In genomic region chr6:165729307-165729936, GRCh38 we compare ENCODE assay signal across 9 cellular contexts.
A peak's percentile ranks its signal among the peaks of the same experiment; 100 is the strongest.
DNase-seq lines count a peak whose midpoint lies in the region; ATAC-seq, FAIRE-seq and TF ChIP-seq lines count a peak whose summit lies in the region.
"Had no signal": no experiment of that assay in that cellular context is flagged by ENCODE, and none has a peak within 500 bp of the region (broad histone marks: within the 10 kb centered on the region; RNA-seq: fewer than 3 reads in every experiment).

No MANE protein-coding gene starts in this region.

- POLR2A ChIA-PET in GM12878 (lab: Charles Lee): no interaction called here

- TF ChIP-seq EP300 in GM12878 (IDR thresholded peaks at IDR 0.05; ENCODE audit: borderline replicate concordance in 1 of 2, control insufficient read depth in 1 of 2, low read depth in 2 of 2, low read length in 2 of 2): no peak

- ATAC-seq in GM18907 (IDR thresholded peaks at IDR 0.05; ENCODE audit: unreplicated experiment) (peak; percentile 36), GM12878 (peak; percentile 67), lung (ENCODE audit: insufficient read depth, low FRiP score) (peak; percentile 79)

- H3K79me2 ChIP-seq in GM12878 (ENCODE audit: control insufficient read depth, insufficient read depth, low read length): no peaks in the 10 kb centered on the region

- DNase-seq in COLO668 (lab: John Stamatoyannopoulos, UW; ENCODE audit: unreplicated experiment) (peak; percentile 29), LoVo (ENCODE audit: low spot score) (peak; percentile 8), GM12878 (ENCODE audit: low read depth, low spot score) (no peak), lung (ENCODE audit: low spot score) (peak; percentile 43), caudate nucleus (lab: John Stamatoyannopoulos, UW) (no peak), NCI-H2227 treated with DMSO at 0.1 percent for 48 hours (lab: John Stamatoyannopoulos, UW) (no peak), GDM1 (lab: John Stamatoyannopoulos, UW) (no peak)

- no peak for TF ChIP-seq POLR2A in GM12878 (IDR thresholded peaks at IDR 0.05; ENCODE audit: low read depth, low read length)

- RAD21 ChIA-PET in GM12878 (lab: Charles Lee; ENCODE audit: unreplicated experiment): interaction anchor here (0.7 to 2.5 kb wide), 7 partner anchors 10 to 289 kb away, joined by 3 to 14 read pairs (median 3); no protein-coding TSS in a partner anchor

- H2AFZ ChIP-seq in GM12878 (ENCODE audit: control insufficient read depth, low read depth, low read length): no peak overlapping the region

- H4K20me1 ChIP-seq in GM12878 (ENCODE audit: control insufficient read depth, insufficient read depth): no peaks in the 10 kb centered on the region

- TF ChIP-seq CTCF in GM12878 (IDR thresholded peaks at IDR 0.05 in 2 of 3, conservative IDR thresholded peaks at IDR 0.05 in 1 of 3; ENCODE audit: control insufficient read depth in 2 of 3, extremely low read depth in 1 of 3, insufficient read depth in 1 of 3, low read depth in 3 of 3, low read length in 3 of 3) (peak; percentile 63 to 67 (median 66)), lung (IDR thresholded peaks at IDR 0.05; ENCODE audit: control extremely low read depth, extremely low read depth) (peak; percentile 54)

- WGBS in GM12878 (ENCODE audit: insufficient coverage, insufficient replicate concordance, low lambda C conversion rate, missing lambda C conversion rate): 0% methylated on average over 1 of the region's 1 CpG
- WGBS in lung, 2 donors: 4% methylated on average over 1 of the region's 1 CpG

- TF ChIP-seq RAD21 in GM12878 (IDR thresholded peaks at IDR 0.05; ENCODE audit: insufficient read depth, low read depth, low read length): peak; percentile 45

- no TSS peak for BruUV-seq in GM12878 (replicated peaks; lab: Mats Ljungman, UMichigan)

- H3K27ac ChIP-seq in GM12878 (ENCODE audit: control insufficient read depth, insufficient read depth) (no peak overlapping the region), lung (ENCODE audit: low read depth in 1 of 2, low read length in 1 of 2) (no peak overlapping the region), caudate nucleus (ENCODE audit: low read depth, low read length) (no peak overlapping the region)
- H3K27ac ChIP-seq: SJSA1 had no signal

- H3K27me3 ChIP-seq in GM12878 (replicated peaks in 1 of 2; ENCODE audit: control insufficient read depth in 2 of 2, insufficient read depth in 2 of 2, low read length in 1 of 2) (no peaks in the 10 kb centered on the region), lung (ENCODE audit: control insufficient read depth, insufficient read depth) (no peaks in the 10 kb centered on the region)
- H3K27me3 ChIP-seq: SJSA1 had no signal

- H3K36me3 ChIP-seq in GM12878 (ENCODE audit: control insufficient read depth in 2 of 2, insufficient read depth in 2 of 2, low read length in 1 of 2) (no peaks in the 10 kb centered on the region), lung (ENCODE audit: control insufficient read depth in 2 of 2, insufficient read depth in 2 of 2, low read length in 2 of 2) (no peaks in the 10 kb centered on the region)
- H3K36me3 ChIP-seq: SJSA1 had no signal

- no peak overlapping the region for H3K4me2 ChIP-seq in GM12878 (ENCODE audit: control insufficient read depth, insufficient read depth)

- FAIRE-seq in GM12878 (lab: Jason Lieb, UNC): no peak

- no peaks in the 10 kb centered on the region for H3K9me3 ChIP-seq in GM12878 (replicated peaks; ENCODE audit: control insufficient read depth, insufficient read depth, low read length)
- H3K9me3 ChIP-seq in lung (ENCODE audit: control insufficient read depth in 2 of 2, insufficient read depth in 1 of 2, low read length in 1 of 2): peaks cover 0 to 3% of the 10 kb centered on the region in 2 donors
- H3K9me3 ChIP-seq: SJSA1 had no signal

- H3K4me3 ChIP-seq in GM12878 (no peak overlapping the region), lung (no peak overlapping the region)
- H3K4me3 ChIP-seq: SJSA1 had no signal

- SMC1A ChIA-PET in GM12878 (lab: Charles Lee; ENCODE audit: uncharacterized antibody, unreplicated experiment): interaction anchor here (0.7 to 1.5 kb wide), 4 partner anchors 10 to 122 kb away, joined by 3 to 4 read pairs (median 4); no protein-coding TSS in a partner anchor

- H3K4me1 ChIP-seq in GM12878 (ENCODE audit: control insufficient read depth, insufficient read depth, low read length): no peaks in the 10 kb centered on the region
- no peaks in the 10 kb centered on the region for H3K4me1 ChIP-seq in lung (ENCODE audit: control insufficient read depth in 2 of 2, insufficient read depth in 2 of 2, low read length in 2 of 2)

- H3K9ac ChIP-seq in GM12878 (ENCODE audit: control insufficient read depth, insufficient read depth, low read length): no peak overlapping the region

- in situ Hi-C loops in GM12878 (cut with MboI): no loop called here

- CTCF ChIA-PET in GM12878 (lab: Yijun Ruan, JAX): interaction anchor here (0.7 to 7.2 kb wide), 19 partner anchors 10 to 292 kb away, joined by 3 to 52 read pairs (median 4); no protein-coding TSS in a partner anchor

- intact Hi-C loops in GM12878 (cut with micrococcal nuclease; ENCODE audit: unreplicated experiment): loop anchor here (1.0 kb wide), 1 partner anchor 121 kb away; no protein-coding TSS in a partner anchor

TF ChIP-seq in GM12878, 131 proteins besides CTCF, POLR2A, EP300 and RAD21:
- TF ChIP-seq SKIL (IDR thresholded peaks at IDR 0.05; ENCODE audit: low read depth, poor library complexity, severe bottlenecking): no peak
- TF ChIP-seq DPF2 (IDR thresholded peaks at IDR 0.05): no peak
- TF ChIP-seq NBN (IDR thresholded peaks at IDR 0.05): no peak
- TF ChIP-seq CBX5 (IDR thresholded peaks at IDR 0.05; ENCODE audit: low read depth): no peak
- TF ChIP-seq SMC3 (IDR thresholded peaks at IDR 0.05; ENCODE audit: borderline replicate concordance, low read length): peak; percentile 69; the same call in 1 of the 2 replicates
- no peak for TF ChIP-seq ZNF217 (IDR thresholded peaks at IDR 0.05)

Comparison
In these comparisons a context has a peak if more than half of its experiments do, and no peak if none do; other contexts are left out.
1. DNase-seq: peak in COLO668 (single experiment), LoVo (single experiment) and lung (single experiment); none in GM12878 (single experiment), caudate nucleus (0 of 61), NCI-H2227 treated with DMSO at 0.1 percent for 48 hours (single experiment) and GDM1 (single experiment).
2. Peak in every context shown above with its lines, with median percentiles within 50 percentile points of each other: ATAC-seq.